ENCODE assay signal across 29 cellular contexts in the genomic region with DNA sequence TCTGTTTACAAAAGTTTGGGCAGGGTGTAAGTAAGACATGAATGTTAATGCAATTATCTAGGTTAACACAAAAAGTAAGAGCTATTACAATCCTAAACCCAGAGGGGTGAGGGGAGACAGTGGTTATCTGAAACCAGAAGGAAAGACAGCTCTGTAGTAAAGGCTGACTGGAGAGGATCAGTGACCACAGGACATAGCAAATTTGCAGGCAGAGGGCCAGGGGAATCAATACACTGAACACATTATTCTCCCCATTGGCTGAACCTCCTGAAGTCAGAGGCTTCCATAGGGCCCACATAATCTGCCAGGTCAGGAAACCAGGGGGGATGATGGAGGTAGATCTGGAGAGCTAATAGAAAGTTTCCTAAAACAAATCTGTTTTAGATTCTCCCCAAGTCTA.
"Had no signal": no experiment of that assay in that cellular context is flagged by ENCODE, and none has a peak within 500 bp of the region (broad histone marks: within the 10 kb centered on the region; RNA-seq: fewer than 3 reads in every experiment).

No MANE protein-coding gene starts in this region.

- H3K36me3 Mint-ChIP-seq: memory B cell; mesothelial cell of epicardium; naive B cell; stimulated activated effector memory CD8-positive, alpha-beta T cell treated with anti-CD3 and anti-CD28 coated beads, Interleukin-12 subunit alpha, Interleukin-12 subunit beta, amount 100 ng/mL, for 72 hours had no signal

- H3K27ac ChIP-seq: coronary artery, esophagus muscularis mucosa, foreskin keratinocyte, gastroesophageal sphincter, lower lobe of right lung, ovary, psoas muscle, sigmoid colon, stomach, thyroid gland, vagina had no signal

- H3K4me1 Mint-ChIP-seq: memory B cell; naive B cell; neural crest cell; stimulated activated effector memory CD8-positive, alpha-beta T cell treated with anti-CD3 and anti-CD28 coated beads, Interleukin-12 subunit alpha, Interleukin-12 subunit beta, amount 100 ng/mL, for 72 hours had no signal

- H3K27me3 ChIP-seq: esophagus muscularis mucosa, foreskin keratinocyte, gastroesophageal sphincter, ovary, sigmoid colon, stomach, thyroid gland, vagina had no signal

- ATAC-seq: foreskin keratinocyte; gastroesophageal sphincter; left ventricle myocardium superior; lower lobe of right lung; mucosa of descending colon; natural killer cell treated with Interleukin-12 subunit alpha and Interleukin-12 subunit beta and Interleukin-15 and Interleukin-18, amount 100 ng/mL, for 72 hours; psoas muscle; right cardiac atrium; stimulated activated effector memory CD8-positive, alpha-beta T cell treated with anti-CD3 and anti-CD28 coated beads, Interleukin-12 subunit alpha, Interleukin-12 subunit beta, amount 100 ng/mL, for 72 hours had no signal

- H3K9me3 ChIP-seq: esophagus muscularis mucosa, gastroesophageal sphincter, lower lobe of right lung, mucosa of descending colon, ovary, psoas muscle, sigmoid colon, stomach, thyroid gland, vagina had no signal

- H3K4me3 Mint-ChIP-seq: memory B cell; mesothelial cell of epicardium; naive B cell; natural killer cell treated with Interleukin-12 subunit alpha and Interleukin-12 subunit beta and Interleukin-15 and Interleukin-18, amount 100 ng/mL, for 72 hours; neural crest cell; stimulated activated effector memory CD8-positive, alpha-beta T cell treated with anti-CD3 and anti-CD28 coated beads, Interleukin-12 subunit alpha, Interleukin-12 subunit beta, amount 100 ng/mL, for 72 hours had no signal

- H3K27ac Mint-ChIP-seq: memory B cell; mesothelial cell of epicardium; naive B cell; natural killer cell treated with Interleukin-12 subunit alpha and Interleukin-12 subunit beta and Interleukin-15 and Interleukin-18, amount 100 ng/mL, for 72 hours; stimulated activated effector memory CD8-positive, alpha-beta T cell treated with anti-CD3 and anti-CD28 coated beads, Interleukin-12 subunit alpha, Interleukin-12 subunit beta, amount 100 ng/mL, for 72 hours had no signal

- H3K36me3 ChIP-seq: esophagus muscularis mucosa, gastroesophageal sphincter, lower lobe of right lung, ovary, sigmoid colon, stomach, thyroid gland, vagina had no signal

- H3K27me3 Mint-ChIP-seq: memory B cell; naive B cell; natural killer cell treated with Interleukin-12 subunit alpha and Interleukin-12 subunit beta and Interleukin-15 and Interleukin-18, amount 100 ng/mL, for 72 hours had no signal

- H3K4me1 ChIP-seq: esophagus muscularis mucosa, foreskin keratinocyte, gastroesophageal sphincter, lower lobe of right lung, psoas muscle, sigmoid colon, stomach, thyroid gland, vagina had no signal

- H3K4me3 ChIP-seq: coronary artery, esophagus muscularis mucosa, gastroesophageal sphincter, lower lobe of right lung, mucosa of descending colon, ovary, psoas muscle, sigmoid colon, stomach, thyroid gland, vagina had no signal

- H3K9me3 Mint-ChIP-seq: memory B cell, mesothelial cell of epicardium, neural crest cell had no signal

- DNase-seq: dermis blood vessel endothelial cell; effector memory CD4-positive, alpha-beta T cell; foreskin keratinocyte; hypothalamus; left ventricle myocardium superior; lower lobe of right lung; mucosa of descending colon; naive B cell; nucleus accumbens; ovary; posterior cingulate gyrus; psoas muscle; right cardiac atrium; sigmoid colon; stimulated activated CD4-positive, alpha-beta T cell treated with anti-CD3 and anti-CD28 coated beads, Interleukin-2, amount 100 ng/mL, for 24 hours; stimulated activated CD4-positive, alpha-beta T cell treated with anti-CD3 and anti-CD28 coated beads, Interleukin-4, amount 100 ng/mL, for 24 hours; stimulated activated naive CD4-positive, alpha-beta T cell treated with Interleukin-2 at 50 U/mL for 16 hours; stomach; thyroid gland; trophoblast cell had no signal
